Comparison of ENCODE assay signal across 21 cellular contexts in the genomic region with DNA sequence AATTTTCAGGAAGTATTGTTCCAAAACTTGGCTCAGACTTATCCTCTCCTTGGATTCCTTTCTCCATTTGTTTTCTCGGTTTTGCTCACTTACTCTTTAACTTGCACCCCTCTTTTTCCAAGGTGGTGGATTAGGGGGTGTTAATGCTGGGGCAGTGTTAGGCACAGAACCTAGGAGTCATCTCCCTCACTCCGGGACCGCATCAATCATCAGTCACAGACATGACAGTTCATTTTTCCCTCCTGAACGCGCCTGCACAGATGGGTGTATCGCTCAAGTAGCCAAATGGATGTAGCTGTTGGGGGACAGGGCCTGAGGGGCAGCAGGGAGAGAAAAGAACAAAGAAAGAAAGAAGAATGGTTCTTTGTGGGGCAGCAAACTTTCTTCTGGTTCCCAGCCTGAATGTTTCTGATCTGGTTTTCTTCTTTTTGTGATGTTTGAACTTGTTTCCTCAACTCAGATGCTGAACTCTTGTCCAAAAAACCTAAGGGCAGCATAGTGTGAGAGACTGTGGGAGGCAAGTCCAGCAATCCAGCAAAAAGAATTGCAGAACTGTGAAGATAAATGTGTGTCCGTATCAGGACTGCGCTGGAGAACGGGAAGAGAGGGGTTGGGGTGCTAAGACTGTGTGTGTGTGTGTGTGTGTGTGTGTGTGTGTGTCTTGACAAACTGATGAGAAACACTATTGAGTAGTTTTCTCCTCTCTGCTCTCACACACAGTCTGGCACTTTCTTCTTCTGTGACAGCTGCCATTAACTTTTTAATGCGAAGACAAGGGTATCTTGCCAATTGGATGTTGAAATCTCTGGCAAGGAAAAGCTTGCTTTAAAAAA.
DNase-seq lines count a peak whose midpoint lies in the region; ATAC-seq, FAIRE-seq and TF ChIP-seq lines count a peak whose summit lies in the region.
"Had no signal": no experiment of that assay in that cellular context is flagged by ENCODE, and none has a peak within 500 bp of the region (broad histone marks: within the 10 kb centered on the region; RNA-seq: fewer than 3 reads in every experiment).

No MANE protein-coding gene starts in this region.

- H3K36me3 ChIP-seq in ectodermal cell (ENCODE audit: control insufficient read depth, insufficient read depth, low read length) (no peaks in the 10 kb centered on the region), left lung (peaks cover 0 to 9% of the 10 kb centered on the region in 2 donors)
- no peaks in the 10 kb centered on the region for H3K36me3 ChIP-seq in CD4-positive, alpha-beta memory T cell (ENCODE audit: insufficient read depth, low read length)

- H3K4me1 Mint-ChIP-seq in CD4-positive, alpha-beta memory T cell = no peaks in the 10 kb centered on the region

- H3K27ac Mint-ChIP-seq in CD4-positive, alpha-beta memory T cell = peak overlapping the region in 1 of 7 donors; percentile 30
- H3K27ac Mint-ChIP-seq: activated naive CD4-positive, alpha-beta T cell treated with anti-CD3 and anti-CD28 coated beads, Interleukin-2, amount 10 ng/mL, durations not matched to agents 7 days and 5 days; activated T-cell treated with anti-CD3 and anti-CD28 coated beads, Interleukin-2, amount 50 U/mL, for 72 hours; stimulated activated naive B cell treated with anti-CD40 and anti-IgM and Interleukin-4, amounts not matched to agents 10 μg/mL and 1 μg/mL and 100 μg/mL, for 72 hours had no signal

- peaks cover 0 to 2% (median 0%) of the 10 kb centered on the region in 8 donors for H3K9me3 Mint-ChIP-seq in CD4-positive, alpha-beta memory T cell
- H3K9me3 Mint-ChIP-seq: activated naive CD4-positive, alpha-beta T cell treated with anti-CD3 and anti-CD28 coated beads, Interleukin-2, amount 10 ng/mL, durations not matched to agents 7 days and 5 days; activated T-cell treated with anti-CD3 and anti-CD28 coated beads, Interleukin-2, amount 50 U/mL, for 72 hours; naive thymus-derived CD8-positive, alpha-beta T cell; stimulated activated naive B cell treated with anti-CD40 and anti-IgM and Interleukin-4, amounts not matched to agents 10 μg/mL and 1 μg/mL and 100 μg/mL, for 72 hours had no signal

- intact Hi-C loops in left lung (cut with DNase I) = no loop called here
- intact Hi-C loops in CD4-positive, alpha-beta memory T cell (cut with micrococcal nuclease) = no loop called here

- H3K27me3 Mint-ChIP-seq in CD4-positive, alpha-beta memory T cell = no peaks in the 10 kb centered on the region
- H3K27me3 Mint-ChIP-seq: naive thymus-derived CD8-positive, alpha-beta T cell; stimulated activated naive B cell treated with anti-CD40 and anti-IgM and Interleukin-4, amounts not matched to agents 10 μg/mL and 1 μg/mL and 100 μg/mL, for 72 hours had no signal

- CTCF ChIA-PET in CD4-positive, alpha-beta memory T cell (lab: Charles Lee; ENCODE audit: partially characterized antibody) = no interaction called here

- H3K27ac ChIP-seq in ectodermal cell (ENCODE audit: insufficient read depth, low read depth, low read length, poor library complexity, severe bottlenecking) (peak overlapping the region; percentile 1), left lung (no peak overlapping the region)
- H3K27ac ChIP-seq in CD4-positive, alpha-beta memory T cell (ENCODE audit: low read depth, low read length) = no peak overlapping the region
- H3K27ac ChIP-seq: skin epidermis, testis had no signal

- H3K9me3 ChIP-seq in ectodermal cell (ENCODE audit: control insufficient read depth, low read length) (no peaks in the 10 kb centered on the region), left lung (no peaks in the 10 kb centered on the region)
- H3K9me3 ChIP-seq in CD4-positive, alpha-beta memory T cell (ENCODE audit: control insufficient read depth in 1 of 2, low read length in 2 of 2) = no peaks in the 10 kb centered on the region
- H3K9me3 ChIP-seq: testis had no signal

- H3K4me3 ChIP-seq in ectodermal cell (ENCODE audit: insufficient read depth, low read depth, low read length) (no peak overlapping the region), left lung (no peak overlapping the region)
- H3K4me3 ChIP-seq in CD4-positive, alpha-beta memory T cell (ENCODE audit: low read length in 2 of 2) = no peak overlapping the region
- H3K4me3 ChIP-seq: skin epidermis, testis had no signal

- H3K27me3 ChIP-seq in ectodermal cell (ENCODE audit: control insufficient read depth, insufficient read depth, low read length, poor library complexity, severe bottlenecking) (no peaks in the 10 kb centered on the region), left lung (no peaks in the 10 kb centered on the region)
- no peaks in the 10 kb centered on the region for H3K27me3 ChIP-seq in CD4-positive, alpha-beta memory T cell (ENCODE audit: insufficient read depth, low read length)
- H3K27me3 ChIP-seq: testis had no signal

- H3K36me3 Mint-ChIP-seq in CD4-positive, alpha-beta memory T cell = peaks cover 10 to 41% of the 10 kb centered on the region in 2 donors

- DNase-seq in NCI-H446 treated with DMSO at 0.1 percent for 48 hours (lab: John Stamatoyannopoulos, UW) (peak; percentile 86), left lung (no peak), urothelium cell line (ENCODE audit: low spot score) (no peak), MV-4-11 (lab: John Stamatoyannopoulos, UW) (no peak), globus pallidus (ENCODE audit: low spot score) (no peak)
- DNase-seq in CD4-positive, alpha-beta memory T cell = no peak
- DNase-seq: activated naive CD4-positive, alpha-beta T cell treated with anti-CD3 and anti-CD28 coated beads, Interleukin-2, amount 10 ng/mL, durations not matched to agents 7 days and 5 days; activated T-cell treated with anti-CD3 and anti-CD28 coated beads, Interleukin-2, amount 50 U/mL, for 72 hours; DND-41; naive thymus-derived CD8-positive, alpha-beta T cell; NCI-H1436 treated with DMSO at 0.1 percent for 48 hours; NCI-H526 treated with DMSO at 0.1 percent for 48 hours; posterior cingulate gyrus; stimulated activated CD4-positive, alpha-beta T cell treated with anti-CD3 and anti-CD28 coated beads, Interleukin-2, amount 100 ng/mL, for 24 hours; stimulated activated naive B cell treated with anti-CD40 and anti-IgM and Interleukin-4, amounts not matched to agents 10 μg/mL and 1 μg/mL and 100 μg/mL, for 72 hours; SW 1271; testis had no signal

- peak; percentile 81 for FAIRE-seq in urothelium cell line (lab: Jason Lieb, UNC)
- FAIRE-seq: keratinocyte had no signal

- no peak overlapping the region for H3K4me3 Mint-ChIP-seq in CD4-positive, alpha-beta memory T cell
- H3K4me3 Mint-ChIP-seq: activated naive CD4-positive, alpha-beta T cell treated with anti-CD3 and anti-CD28 coated beads, Interleukin-2, amount 10 ng/mL, durations not matched to agents 7 days and 5 days; activated T-cell treated with anti-CD3 and anti-CD28 coated beads, Interleukin-2, amount 50 U/mL, for 72 hours; stimulated activated naive B cell treated with anti-CD40 and anti-IgM and Interleukin-4, amounts not matched to agents 10 μg/mL and 1 μg/mL and 100 μg/mL, for 72 hours had no signal

- TF ChIP-seq CTCF in left lung (IDR thresholded peaks at IDR 0.05) = no peak

- ATAC-seq in left lung = peak; percentile 55
- ATAC-seq: activated T-cell treated with anti-CD3 and anti-CD28 coated beads, Interleukin-2, amount 50 U/mL, for 72 hours; HCT116; naive thymus-derived CD8-positive, alpha-beta T cell had no signal

- POLR2A ChIA-PET in CD4-positive, alpha-beta memory T cell (lab: Charles Lee; ENCODE audit: partially characterized antibody) = no interaction called here

- WGBS in ectodermal cell, 2 experiments = 92 to 93% methylated on average over 7 to 10 of the region's 10 CpGs

- no peaks in the 10 kb centered on the region for H3K4me1 ChIP-seq in ectodermal cell (ENCODE audit: control insufficient read depth, insufficient read depth, low read length)
- H3K4me1 ChIP-seq in left lung = no peaks in the 10 kb centered on the region
- H3K4me1 ChIP-seq in CD4-positive, alpha-beta memory T cell (ENCODE audit: insufficient read depth, low read length) = no peaks in the 10 kb centered on the region
- H3K4me1 ChIP-seq: testis had no signal
